In genomic region chr2:189762551-189763298, GRCh38 we compare ENCODE assay signal across 8 cellular contexts. TPM values are rescaled to one million over a fixed set of nuclear protein-coding genes. Genes with fewer than 3 reads are reported as not detected.
DNase-seq lines count a peak whose midpoint lies in the region; ATAC-seq, FAIRE-seq and TF ChIP-seq lines count a peak whose summit lies in the region.

TSS of gene OSGEPL1 (minus strand) at chr2:189762792. CDS start at chr2:189761640, 1,152 bp downstream.

- FAIRE-seq in GM19239 (lab: Jason Lieb, UNC): peak; percentile 99

- H3K36me3 Mint-ChIP-seq in activated CD4-positive, alpha-beta T cell treated with anti-CD3 and anti-CD28 coated beads, Interleukin-2, amount 10 ng/mL, durations not matched to agents 24 days and 14 days (ENCODE audit: low read depth): peaks cover 14% of the 10 kb centered on the region

- peak within 1 kb of the TSS; percentile 98 for H3K27ac Mint-ChIP-seq in activated CD4-positive, alpha-beta T cell treated with anti-CD3 and anti-CD28 coated beads, Interleukin-2, amount 10 ng/mL, durations not matched to agents 24 days and 14 days

- H3K27me3 Mint-ChIP-seq in activated CD4-positive, alpha-beta T cell treated with anti-CD3 and anti-CD28 coated beads, Interleukin-2, amount 10 ng/mL, durations not matched to agents 24 days and 14 days: no peaks in the 10 kb centered on the region

- H3K27ac ChIP-seq in BLaER1 (peak within 1 kb of the TSS; percentile 87), coronary artery (peak within 1 kb of the TSS; percentile 67 to 93)

- H3K9me3 ChIP-seq in BLaER1: no peaks in the 10 kb centered on the region

- peak within 1 kb of the TSS; percentile 89 for H3K4me2 ChIP-seq in BLaER1

- peak; percentile 93 for ATAC-seq in HG03457 (IDR thresholded peaks at IDR 0.05; ENCODE audit: unreplicated experiment)
- peak; percentile 97 for ATAC-seq in left colon

- peak within 1 kb of the TSS; percentile 84 for H3K9ac ChIP-seq in BLaER1

- DNase-seq in GM19239 (ENCODE audit: insufficient read length, low spot score) (peak; percentile 66), NCI-H524 (lab: John Stamatoyannopoulos, UW) (peak; percentile 94 to 96), coronary artery (ENCODE audit: low spot score) (peak; percentile 93), left colon (peak; percentile 94 to 96)
- peak; percentile 97 for DNase-seq in activated CD4-positive, alpha-beta T cell treated with anti-CD3 and anti-CD28 coated beads, Interleukin-2, amount 10 ng/mL, durations not matched to agents 24 days and 14 days
- peak; percentile 95 for DNase-seq in stimulated activated CD4-positive, alpha-beta T cell treated with anti-CD3 and anti-CD28 coated beads, Interleukin-1b, Interleukin-23, amount 100 ng/mL, for 48 hours

- H3K4me1 Mint-ChIP-seq in activated CD4-positive, alpha-beta T cell treated with anti-CD3 and anti-CD28 coated beads, Interleukin-2, amount 10 ng/mL, durations not matched to agents 24 days and 14 days: peaks cover 12% of the 10 kb centered on the region

- H3K4me3 ChIP-seq in BLaER1 (peak within 1 kb of the TSS; percentile 81), coronary artery (peak within 1 kb of the TSS; percentile 93)

- H3K4me1 ChIP-seq in BLaER1: peaks cover 21% of the 10 kb centered on the region

- peaks cover 22% of the 10 kb centered on the region for H3K36me3 ChIP-seq in BLaER1

- H3K27me3 ChIP-seq in BLaER1: no peaks in the 10 kb centered on the region

- no peak for TF ChIP-seq CTCF in coronary artery (IDR thresholded peaks at IDR 0.05)

- no peaks in the 10 kb centered on the region for H3K9me3 Mint-ChIP-seq in activated CD4-positive, alpha-beta T cell treated with anti-CD3 and anti-CD28 coated beads, Interleukin-2, amount 10 ng/mL, durations not matched to agents 24 days and 14 days

- peak within 1 kb of the TSS; percentile 97 for H3K4me3 Mint-ChIP-seq in activated CD4-positive, alpha-beta T cell treated with anti-CD3 and anti-CD28 coated beads, Interleukin-2, amount 10 ng/mL, durations not matched to agents 24 days and 14 days

- H4K20me1 ChIP-seq in BLaER1: no peaks in the 10 kb centered on the region

- intact Hi-C loops in activated CD4-positive, alpha-beta T cell treated with anti-CD3 and anti-CD28 coated beads, Interleukin-2, amount 10 ng/mL, durations not matched to agents 24 days and 14 days (cut with micrococcal nuclease): loop anchor here (1.0 to 10.0 kb wide), 6 partner anchors 11 to 1912 kb away; partner anchors contain the start of genes ASNSD1, NABP1, ORMDL1 and PMS1
- intact Hi-C loops in left colon (cut with DNase I, micrococcal nuclease): loop anchor here in 1 of 2 donors (5.0 kb wide), 1 partner anchor 95 kb away; no protein-coding TSS in a partner anchor

RNA-seq across cellular contexts. Expression of gene OSGEPL1, which starts in this region (rescaled TPM):
- total RNA-seq in activated CD4-positive, alpha-beta T cell treated with anti-CD3 and anti-CD28 coated beads, Interleukin-2, amount 10 ng/mL, durations not matched to agents 24 days and 14 days: 11.1 and 12.2 TPM in 2 replicates
- total RNA-seq in left colon: 1 to 10 TPM; 2.9 to 3.9 TPM

Comparison
In these comparisons a context has a peak if more than half of its experiments do, and no peak if none do; other contexts are left out.
1. Peak in every context shown above with its lines: DNase-seq, ATAC-seq, H3K4me3 ChIP-seq and H3K27ac ChIP-seq.